21 cellular contexts compared by ENCODE assay signal in genomic region chr16:79004281-79004680, GRCh38.
A peak's percentile ranks its signal among the peaks of the same experiment; 100 is the strongest.
DNase-seq lines count a peak whose midpoint lies in the region; ATAC-seq, FAIRE-seq and TF ChIP-seq lines count a peak whose summit lies in the region.
"Had no signal": no experiment of that assay in that cellular context is flagged by ENCODE, and none has a peak within 500 bp of the region (broad histone marks: within the 10 kb centered on the region; RNA-seq: fewer than 3 reads in every experiment).

No MANE protein-coding gene starts in this region.

- H3K4me3 ChIP-seq in breast epithelium = no peak overlapping the region
- no peak overlapping the region for H3K4me3 ChIP-seq in neuronal stem cell (ENCODE audit: low read length in 2 of 2)
- H3K4me3 ChIP-seq: A549; BLaER1 treated with 17β-estradiol and CSF1 and Interleukin-3, amounts not matched to agents 10 nM and 100 nM; GM12878; GM23248 had no signal

- H3K79me1 ChIP-seq in neuronal stem cell (ENCODE audit: low read depth, low read length) = no peaks in the 10 kb centered on the region

- H3K23ac ChIP-seq in neuronal stem cell (ENCODE audit: low read depth, low read length, poor library complexity) = no peak overlapping the region

- BruUV-seq in MCF 10A (replicated peaks; lab: Mats Ljungman, UMichigan) = no TSS peak

- no peak overlapping the region for H3K4me3 Mint-ChIP-seq in MCF 10A (ENCODE audit: unreplicated experiment)
- H3K4me3 Mint-ChIP-seq in activated CD8-positive, alpha-beta T cell treated with anti-CD3 and anti-CD28 coated beads for 36 hours = no peak overlapping the region
- H3K4me3 Mint-ChIP-seq: B cell; CD8-positive, alpha-beta T cell had no signal

- no peak for FAIRE-seq in GM12891 (lab: Jason Lieb, UNC)
- FAIRE-seq: A549, GM12878, GM19239 had no signal

- no peak overlapping the region for H2AFZ ChIP-seq in neuronal stem cell (ENCODE audit: low read length)
- H2AFZ ChIP-seq: GM23248 had no signal

- no peak overlapping the region for H2BK5ac ChIP-seq in neuronal stem cell (ENCODE audit: low read length)

- peak in 1 of 2 donors; percentile 93 for DNase-seq in breast epithelium (ENCODE audit: low spot score in 2 of 2)
- no peak for DNase-seq in MCF 10A (ENCODE audit: unreplicated experiment)
- DNase-seq in medulla oblongata (ENCODE audit: extremely low spot score) = peak; percentile 20
- DNase-seq in neuronal stem cell (ENCODE audit: low spot score) = no peak
- no peak for DNase-seq in GM12891 (ENCODE audit: insufficient read length, low spot score)
- DNase-seq in activated CD4-positive, alpha-beta T cell treated with anti-CD3 and anti-CD28 coated beads, Interleukin-2, amount 50 U/mL, for 1 hour = no peak
- no peak for DNase-seq in activated CD8-positive, alpha-beta T cell treated with anti-CD3 and anti-CD28 coated beads for 36 hours
- DNase-seq: CD8-positive, alpha-beta T cell; DMS 273 treated with DMSO at 0.1 percent for 48 hours; DMS53; DND-41; EL; GM23248; H7 had no signal

- H3K9me3 Mint-ChIP-seq in MCF 10A (ENCODE audit: unreplicated experiment) = no peaks in the 10 kb centered on the region
- peaks cover 3% of the 10 kb centered on the region for H3K9me3 Mint-ChIP-seq in activated CD8-positive, alpha-beta T cell treated with anti-CD3 and anti-CD28 coated beads for 36 hours
- H3K9me3 Mint-ChIP-seq: CD8-positive, alpha-beta T cell had no signal

- CTCF ChIA-PET in MCF 10A (lab: Yijun Ruan, JAX) = interaction anchor here (0.7 to 1.3 kb wide), 3 partner anchors 16 to 654 kb away, joined by 3 to 6 read pairs (median 5); no protein-coding TSS in a partner anchor
- CTCF ChIA-PET in activated CD8-positive, alpha-beta T cell treated with anti-CD3 and anti-CD28 coated beads for 36 hours (lab: Charles Lee) = no interaction called here

- no peak overlapping the region for H3K27ac Mint-ChIP-seq in MCF 10A (ENCODE audit: low read depth, unreplicated experiment)
- no peak overlapping the region for H3K27ac Mint-ChIP-seq in activated CD8-positive, alpha-beta T cell treated with anti-CD3 and anti-CD28 coated beads for 36 hours
- H3K27ac Mint-ChIP-seq: B cell; CD8-positive, alpha-beta T cell had no signal

- H3K9me3 ChIP-seq in breast epithelium (no peaks in the 10 kb centered on the region), neuronal stem cell (replicated peaks in 1 of 2; ENCODE audit: control insufficient read depth in 2 of 2, insufficient read depth in 1 of 2, low read depth in 1 of 2, low read length in 2 of 2) (peaks cover 0 to 3% of the 10 kb centered on the region in 2 donors)
- H3K9me3 ChIP-seq: A549 had no signal

- no peak overlapping the region for H3K4me2 ChIP-seq in neuronal stem cell (ENCODE audit: insufficient read depth, low read length, poor library complexity, severe bottlenecking)
- H3K4me2 ChIP-seq: A549 had no signal

- H3K36me3 ChIP-seq in breast epithelium (no peaks in the 10 kb centered on the region), neuronal stem cell (replicated peaks in 1 of 2; ENCODE audit: control insufficient read depth in 2 of 2, insufficient read depth in 2 of 2, low read length in 2 of 2) (no peaks in the 10 kb centered on the region)
- H3K36me3 ChIP-seq: BLaER1 treated with 17β-estradiol and CSF1 and Interleukin-3, amounts not matched to agents 10 nM and 100 nM had no signal

- no peak for ATAC-seq in HG03196 (IDR thresholded peaks at IDR 0.05; ENCODE audit: unreplicated experiment)
- ATAC-seq in activated CD8-positive, alpha-beta T cell treated with anti-CD3 and anti-CD28 coated beads for 36 hours = no peak
- ATAC-seq: A549; CD8-positive, alpha-beta T cell; GM12878 had no signal

- H3K4me1 Mint-ChIP-seq in MCF 10A (ENCODE audit: insufficient read depth, unreplicated experiment) = no peaks in the 10 kb centered on the region
- peaks cover 10% of the 10 kb centered on the region for H3K4me1 Mint-ChIP-seq in activated CD8-positive, alpha-beta T cell treated with anti-CD3 and anti-CD28 coated beads for 36 hours (ENCODE audit: low read depth)
- H3K4me1 Mint-ChIP-seq: B cell had no signal

- H3K4me1 ChIP-seq in breast epithelium (peaks cover 0 to 10% of the 10 kb centered on the region in 2 donors), neuronal stem cell (ENCODE audit: control insufficient read depth in 2 of 2, insufficient read depth in 1 of 2, low read depth in 1 of 2, low read length in 2 of 2) (peaks cover 10 to 13% of the 10 kb centered on the region in 2 donors)
- H3K4me1 ChIP-seq: A549 had no signal

- H3K27me3 ChIP-seq in breast epithelium = no peaks in the 10 kb centered on the region
- H3K27me3 ChIP-seq in neuronal stem cell (ENCODE audit: control insufficient read depth in 3 of 3, insufficient read depth in 3 of 3, low read depth in 1 of 3, low read length in 3 of 3) = no peaks in the 10 kb centered on the region
- H3K27me3 ChIP-seq: BLaER1 treated with 17β-estradiol and CSF1 and Interleukin-3, amounts not matched to agents 10 nM and 100 nM had no signal

- no peak overlapping the region for H3K18ac ChIP-seq in neuronal stem cell (ENCODE audit: low read length)

- WGBS in neuronal stem cell (ENCODE audit: extremely low coverage in 2 of 2, insufficient read length in 2 of 2, insufficient replicate concordance in 1 of 2), 2 donors = no CpG with 5 or more reads among the region's 13 CpGs

- no peak overlapping the region for H2BK120ac ChIP-seq in neuronal stem cell (ENCODE audit: low read depth, low read length)

- no peak overlapping the region for H4K8ac ChIP-seq in neuronal stem cell (ENCODE audit: low read depth, low read length)

- TF ChIP-seq POLR2A in breast epithelium (IDR thresholded peaks at IDR 0.05) = no peak
- no peak for TF ChIP-seq POLR2A in GM12891 (IDR thresholded peaks at IDR 0.05; ENCODE audit: low read depth, low read length)

- H3K9ac ChIP-seq in neuronal stem cell (ENCODE audit: low read depth, low read length, poor library complexity) = no peak overlapping the region
- H3K9ac ChIP-seq: BLaER1 treated with 17β-estradiol and CSF1 and Interleukin-3, amounts not matched to agents 10 nM and 100 nM; GM23248 had no signal

- H3K27me3 Mint-ChIP-seq in MCF 10A (ENCODE audit: insufficient read depth, unreplicated experiment) = no peaks in the 10 kb centered on the region
- H3K27me3 Mint-ChIP-seq in activated CD8-positive, alpha-beta T cell treated with anti-CD3 and anti-CD28 coated beads for 36 hours = no peaks in the 10 kb centered on the region
- H3K27me3 Mint-ChIP-seq: B cell had no signal

- no peak overlapping the region for H3K14ac ChIP-seq in neuronal stem cell (ENCODE audit: low read length)

- intact Hi-C loops in breast epithelium (cut with DNase I; ENCODE audit: low total_unique reads) (no loop called here), MCF 10A (cut with micrococcal nuclease) (no loop called here)
- intact Hi-C loops in activated CD8-positive, alpha-beta T cell treated with anti-CD3 and anti-CD28 coated beads for 36 hours (cut with micrococcal nuclease) = no loop called here

- H2AK5ac ChIP-seq in neuronal stem cell (ENCODE audit: low read depth, low read length) = no peak overlapping the region

- H3K27ac ChIP-seq in breast epithelium (peak overlapping the region; percentile 80 to 84), neuronal stem cell (replicated peaks; ENCODE audit: low read length) (no peak overlapping the region)
- H3K27ac ChIP-seq: 22Rv1; A549; BLaER1 treated with 17β-estradiol and CSF1 and Interleukin-3, amounts not matched to agents 10 nM and 100 nM; GM23248 had no signal

- no peak overlapping the region for H4K91ac ChIP-seq in neuronal stem cell (ENCODE audit: low read depth, low read length, poor library complexity)

- POLR2A ChIA-PET in MCF 10A (lab: Yijun Ruan, JAX) = no interaction called here
- POLR2A ChIA-PET in activated CD8-positive, alpha-beta T cell treated with anti-CD3 and anti-CD28 coated beads for 36 hours (lab: Charles Lee) = no interaction called here

- H3K36me3 Mint-ChIP-seq in MCF 10A (ENCODE audit: insufficient read depth, unreplicated experiment) = no peaks in the 10 kb centered on the region
- H3K36me3 Mint-ChIP-seq in activated CD8-positive, alpha-beta T cell treated with anti-CD3 and anti-CD28 coated beads for 36 hours (ENCODE audit: low read depth) = no peaks in the 10 kb centered on the region
- H3K36me3 Mint-ChIP-seq: CD8-positive, alpha-beta T cell had no signal

- no peak overlapping the region for H2BK12ac ChIP-seq in neuronal stem cell (ENCODE audit: low read length)

- H3K4ac ChIP-seq in neuronal stem cell (ENCODE audit: low read length) = no peak overlapping the region

- TF ChIP-seq CTCF in breast epithelium (IDR thresholded peaks at IDR 0.05) (no peak), MCF 10A (IDR thresholded peaks at IDR 0.05; ENCODE audit: unreplicated experiment) (no peak)
- TF ChIP-seq CTCF in activated CD8-positive, alpha-beta T cell treated with anti-CD3 and anti-CD28 coated beads for 36 hours (IDR thresholded peaks at IDR 0.05) = no peak

- peak overlapping the region; percentile 1 for H2BK15ac ChIP-seq in neuronal stem cell (ENCODE audit: low read length)

TF ChIP-seq in GM12891, 5 proteins besides CTCF, POLR2A, EP300 and RAD21:
- TF ChIP-seq POLR2AphosphoS5 (IDR thresholded peaks at IDR 0.05; ENCODE audit: low read depth, low read length) = no peak
- no peak for TF ChIP-seq POU2F2 (IDR thresholded peaks at IDR 0.05; ENCODE audit: low read depth, low read length)
- no peak for TF ChIP-seq SPI1 (IDR thresholded peaks at IDR 0.05; ENCODE audit: low read depth, low read length)
- TF ChIP-seq TAF1 (IDR thresholded peaks at IDR 0.05; ENCODE audit: low read depth, low read length) = no peak
- no peak for TF ChIP-seq PAX5 (IDR thresholded peaks at IDR 0.05; ENCODE audit: insufficient read depth, low read length, severe bottlenecking)
TF ChIP-seq in GM12891: peak in this region for 0.
